In genomic region chr4:147617841-147618421, GRCh38 we compare ENCODE assay signal across 7 cellular contexts. TPM values are rescaled to one million over a fixed set of nuclear protein-coding genes. Genes with fewer than 3 reads are reported as not detected.
DNase-seq lines count a peak whose midpoint lies in the region; ATAC-seq, FAIRE-seq and TF ChIP-seq lines count a peak whose summit lies in the region.

No MANE protein-coding gene starts in this region.

- peaks cover 11% of the 10 kb centered on the region for H3K36me3 Mint-ChIP-seq in T-helper 17 cell (ENCODE audit: low read depth)

- H3K4me3 ChIP-seq in right atrium auricular region (peak overlapping the region; percentile 57 to 73), small intestine (ENCODE audit: low read depth in 1 of 2, low read length in 2 of 2) (peak overlapping the region; percentile 66 to 74)

- H3K9me3 ChIP-seq in T-helper 17 cell (ENCODE audit: control insufficient read depth, low read length, poor library complexity, severe bottlenecking): no peaks in the 10 kb centered on the region
- no peaks in the 10 kb centered on the region for H3K9me3 ChIP-seq in right atrium auricular region
- no peaks in the 10 kb centered on the region for H3K9me3 ChIP-seq in small intestine (ENCODE audit: control insufficient read depth, low read depth)

- H3K4me1 ChIP-seq in right atrium auricular region: peaks cover 0 to 43% of the 10 kb centered on the region in 2 donors
- H3K4me1 ChIP-seq in small intestine (ENCODE audit: control insufficient read depth in 2 of 2, insufficient read depth in 1 of 2, low read depth in 1 of 2, low read length in 1 of 2): peaks cover 6 to 7% of the 10 kb centered on the region in 2 donors

- peaks cover 32% of the 10 kb centered on the region for H3K4me1 Mint-ChIP-seq in T-helper 17 cell

- peak overlapping the region; percentile 99 for H3K4me3 Mint-ChIP-seq in T-helper 17 cell

- H3K27me3 Mint-ChIP-seq in T-helper 17 cell: peaks cover 8% of the 10 kb centered on the region

- WGBS in small intestine, 3 donors: 2 to 4% (median 2%) methylated on average over 15 of the region's 15 CpGs

- TF ChIP-seq CTCF in right atrium auricular region (IDR thresholded peaks at IDR 0.05): no peak

- no peak for FAIRE-seq in small intestine (lab: Jason Lieb, UNC)

- H3K36me3 ChIP-seq in right atrium auricular region: no peaks in the 10 kb centered on the region
- peaks cover 0 to under 1% of the 10 kb centered on the region in 2 donors for H3K36me3 ChIP-seq in small intestine (ENCODE audit: control insufficient read depth in 2 of 2, insufficient read depth in 2 of 2, low read length in 2 of 2)

- peak; percentile 10 for ATAC-seq in GM18870 (IDR thresholded peaks at IDR 0.05; ENCODE audit: unreplicated experiment)
- ATAC-seq in HG02870 (IDR thresholded peaks at IDR 0.05; ENCODE audit: unreplicated experiment): peak; percentile 9
- ATAC-seq in T-helper 17 cell: no peak

- H3K27ac Mint-ChIP-seq in T-helper 17 cell: peak overlapping the region; percentile 97

- H3K27me3 ChIP-seq in right atrium auricular region: no peaks in the 10 kb centered on the region
- no peaks in the 10 kb centered on the region for H3K27me3 ChIP-seq in small intestine (ENCODE audit: control insufficient read depth in 2 of 2, insufficient read depth in 2 of 2, low read length in 2 of 2)

- H3K27ac ChIP-seq in right atrium auricular region (peak overlapping the region; percentile 66 to 77), small intestine (ENCODE audit: low read depth in 1 of 2, low read length in 1 of 2) (peak overlapping the region; percentile 73 to 91)

- DNase-seq in T-helper 17 cell: no peak
- DNase-seq in right atrium auricular region (ENCODE audit: low spot score): no peak
- DNase-seq in small intestine: peak; percentile 43
- DNase-seq in midbrain (lab: John Stamatoyannopoulos, UW): no peak
- no peak for DNase-seq in NCI-H82 (lab: John Stamatoyannopoulos, UW)

RNA-seq across cellular contexts. Expression of gene TMEM184C, which starts 0.7 kb away (rescaled TPM):
- total RNA-seq in T-helper 17 cell (10 to 100 TPM; 14.2 to 18.0 TPM), right atrium auricular region (10 to 100 TPM; 20.9 to 27.5 TPM)
- polyA plus RNA-seq in small intestine: 10 to 100 TPM in 1 of 3 donors, 1 to 10 TPM in 2; 4.6 to 14.6 (median 6.3) TPM
